8 cellular contexts compared by ENCODE assay signal in the genomic region with DNA sequence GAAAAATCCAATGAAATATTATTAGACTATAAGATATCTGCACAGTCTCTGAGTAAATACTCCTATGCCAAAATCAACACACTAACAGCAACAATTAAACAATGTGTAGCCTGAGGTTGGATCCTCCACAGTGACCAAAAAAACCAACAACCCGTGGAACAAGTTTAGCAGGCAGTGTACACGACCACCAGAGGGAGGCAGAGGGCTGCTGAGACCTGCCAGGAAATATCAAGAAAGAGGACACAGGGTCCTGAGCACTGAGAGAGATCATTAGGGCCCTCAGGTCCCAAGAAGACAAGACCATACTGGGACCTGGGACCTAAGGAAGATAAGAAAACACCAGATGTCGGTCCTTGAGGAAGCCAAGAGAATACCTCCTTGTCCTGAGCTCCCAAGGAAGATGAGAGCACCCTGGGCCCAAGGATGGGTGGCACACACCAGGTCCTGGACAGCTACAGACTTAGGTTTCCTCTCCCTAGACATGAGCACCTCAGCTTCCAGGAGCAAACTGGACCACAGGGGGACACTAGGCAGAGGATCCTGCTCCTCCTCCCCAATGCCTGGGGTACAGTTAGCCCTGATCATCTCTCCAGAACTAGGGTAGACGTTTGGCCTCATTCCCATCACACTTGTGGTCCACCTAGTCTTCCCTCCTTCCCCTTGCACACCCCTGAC. TPM values are rescaled to one million over a fixed set of nuclear protein-coding genes. Genes with fewer than 3 reads are reported as not detected.
DNase-seq lines count a peak whose midpoint lies in the region; TF ChIP-seq lines count a peak whose summit lies in the region.

No MANE protein-coding gene starts in this region.

- H4K8ac ChIP-seq in mesendoderm (ENCODE audit: low read depth, low read length) = no peak overlapping the region

- H3K9ac ChIP-seq in MM.1S (ENCODE audit: low read length) (no peak overlapping the region), mesendoderm (ENCODE audit: low read length) (no peak overlapping the region)

- H2BK5ac ChIP-seq in mesendoderm (ENCODE audit: low read length) = no peak overlapping the region

- H3K56ac ChIP-seq in mesendoderm (ENCODE audit: low read length) = peak overlapping the region; percentile 28

- H2AFZ ChIP-seq in MM.1S (ENCODE audit: low read length) = peak overlapping the region; percentile 85

- H3K4me3 ChIP-seq in GM06990 (replicated peaks; ENCODE audit: low read depth, low read length) (peak overlapping the region; percentile 78), MM.1S (ENCODE audit: low read length) (peak overlapping the region; percentile 100), mesendoderm (ENCODE audit: low read length) (peak overlapping the region; percentile 8)

- H4K5ac ChIP-seq in mesendoderm (ENCODE audit: low read length) = no peak overlapping the region

- no peaks in the 10 kb centered on the region for H3K27me3 ChIP-seq in GM06990 (replicated peaks; ENCODE audit: control insufficient read depth, insufficient read depth, low read length)
- no peaks in the 10 kb centered on the region for H3K27me3 ChIP-seq in MM.1S (replicated peaks; ENCODE audit: insufficient read depth, low read length)
- H3K27me3 ChIP-seq in mesendoderm (ENCODE audit: insufficient read depth, low read length, poor library complexity) = no peaks in the 10 kb centered on the region

- no peak for DNase-seq in GM06990 (ENCODE audit: extremely low read depth, insufficient read length)
- DNase-seq in MM.1S = peak; percentile 55
- peak; percentile 24 for DNase-seq in activated CD4-positive, CD25-positive, alpha-beta regulatory T cell treated with anti-CD3 and anti-CD28 coated beads, Interleukin-2, amount 50 U/mL, for 16 hours (ENCODE audit: low read depth, low spot score)
- DNase-seq in mesendoderm = peak; percentile 73
- peak; percentile 32 to 33 for DNase-seq in stimulated activated CD8-positive, alpha-beta memory T cell treated with anti-CD3 and anti-CD28 coated beads, Interleukin-4, amount 100 ng/mL, for 4 hours (ENCODE audit: low read depth in 2 of 2, low spot score in 1 of 2)
- no peak for DNase-seq in AG08396 (ENCODE audit: low spot score)
- DNase-seq in occipital lobe (lab: John Stamatoyannopoulos, UW) = no peak

- no peak overlapping the region for H3K23ac ChIP-seq in mesendoderm (ENCODE audit: low read length)

- H3K18ac ChIP-seq in mesendoderm (ENCODE audit: low read length) = no peak overlapping the region

- H3K9me2 ChIP-seq in MM.1S (replicated peaks; ENCODE audit: insufficient read depth, low read length) = no peaks in the 10 kb centered on the region

- no peak overlapping the region for H2BK120ac ChIP-seq in mesendoderm (ENCODE audit: low read depth, low read length)

- H3K79me1 ChIP-seq in mesendoderm (ENCODE audit: low read length) = peaks cover 17% of the 10 kb centered on the region

- H3F3A ChIP-seq in MM.1S (ENCODE audit: insufficient read depth, low read length) = peaks cover 3% of the 10 kb centered on the region; the same call in 1 of the 2 replicates

- H3K79me2 ChIP-seq in MM.1S (ENCODE audit: low read length) (no peaks in the 10 kb centered on the region), mesendoderm (ENCODE audit: control insufficient read depth, insufficient read depth, low read length) (peaks cover 8% of the 10 kb centered on the region)

- no CpG with 5 or more reads among the region's 4 CpGs for whole genome bisulfite sequencing in mesendoderm (ENCODE audit: extremely low coverage, insufficient coverage, low lambda C conversion rate)

- peaks cover 5% of the 10 kb centered on the region for H3K36me3 ChIP-seq in GM06990 (ENCODE audit: control insufficient read depth, insufficient read depth, low read length)
- H3K36me3 ChIP-seq in MM.1S (replicated peaks; ENCODE audit: insufficient read depth, low read length) = no peaks in the 10 kb centered on the region
- peaks cover 5% of the 10 kb centered on the region for H3K36me3 ChIP-seq in mesendoderm (ENCODE audit: control insufficient read depth, insufficient read depth, low read length)

- 0 out of 2 replicates have a peak, but pooled peaks cover 4% of the 10 kb centered on the region for H3K4me1 ChIP-seq in MM.1S (ENCODE audit: low read length)
- no peaks in the 10 kb centered on the region for H3K4me1 ChIP-seq in mesendoderm (ENCODE audit: control insufficient read depth, low read depth, low read length)

- no peak overlapping the region for H2BK15ac ChIP-seq in mesendoderm (replicated peaks; ENCODE audit: low read depth)

- no peak overlapping the region for H2AK5ac ChIP-seq in mesendoderm (ENCODE audit: low read length)

- peak; percentile 56 for TF ChIP-seq CTCF in GM06990 (IDR thresholded peaks at IDR 0.05; ENCODE audit: insufficient read depth, low read length, poor library complexity, severe bottlenecking)
- TF ChIP-seq CTCF in MM.1S (IDR thresholded peaks at IDR 0.05; ENCODE audit: low read length) = peak; percentile 57

- H3K4me2 ChIP-seq in MM.1S (ENCODE audit: low read depth, low read length) = peak overlapping the region; percentile 92; the same call in 1 of the 2 replicates
- peak overlapping the region; percentile 1 for H3K4me2 ChIP-seq in mesendoderm (ENCODE audit: low read length)

- H4K20me1 ChIP-seq in MM.1S (ENCODE audit: insufficient read depth, low read length) = no peaks in the 10 kb centered on the region

- no peaks in the 10 kb centered on the region for H3K9me3 ChIP-seq in MM.1S (replicated peaks; ENCODE audit: insufficient read depth, low read length)

- no peak overlapping the region for H3K4ac ChIP-seq in mesendoderm (ENCODE audit: low read depth, low read length)

- no peak overlapping the region; the same call in 1 of the 2 replicates for H3K27ac ChIP-seq in MM.1S (ENCODE audit: low read length)
- H3K27ac ChIP-seq in cingulate gyrus (ENCODE audit: low read depth, low read length) = peak overlapping the region; percentile 31
- no peak overlapping the region for H3K27ac ChIP-seq in mesendoderm (ENCODE audit: low read depth, low read length)

RNA-seq across cellular contexts. Expression of gene ZNF274, which starts 0.8 kb away (rescaled TPM):
- 15.9 TPM for polyA plus RNA-seq in mesendoderm (2013, experiment 1 of 2)
- polyA plus RNA-seq in mesendoderm (2013, experiment 2 of 2) = 15.1 TPM
- total RNA-seq in occipital lobe = 25.1 TPM

RNA-seq across cellular contexts. Expression of gene ZNF329, which starts 31.4 kb away (rescaled TPM):
- 6.1 TPM for polyA plus RNA-seq in mesendoderm (2013, experiment 1 of 2)
- 6.0 TPM for polyA plus RNA-seq in mesendoderm (2013, experiment 2 of 2)
- total RNA-seq in occipital lobe = 28.4 TPM

RNA-seq across cellular contexts. Expression of gene ZNF544, which starts 46.7 kb away (rescaled TPM):
- polyA plus RNA-seq in mesendoderm (2013, experiment 1 of 2) = 48.0 TPM
- 51.8 TPM for polyA plus RNA-seq in mesendoderm (2013, experiment 2 of 2)
- total RNA-seq in occipital lobe = 63.8 TPM

Comparison
In these comparisons a context has a peak if more than half of its experiments do, and no peak if none do; other contexts are left out.
1. DNase-seq: peak in MM.1S (single experiment), activated CD4-positive, CD25-positive, alpha-beta regulatory T cell treated with anti-CD3 and anti-CD28 coated beads, Interleukin-2, amount 50 U/mL, for 16 hours (single experiment), mesendoderm (single experiment) and stimulated activated CD8-positive, alpha-beta memory T cell treated with anti-CD3 and anti-CD28 coated beads, Interleukin-4, amount 100 ng/mL, for 4 hours (2 of 2); none in GM06990 (single experiment), AG08396 (single experiment) and occipital lobe (single experiment).
2. H3K4me3 ChIP-seq: peak in every context shown above with its lines; median percentile 100 in MM.1S; 78 in GM06990; 8 in mesendoderm.